11 cellular contexts compared by ENCODE assay signal in the genomic region with DNA sequence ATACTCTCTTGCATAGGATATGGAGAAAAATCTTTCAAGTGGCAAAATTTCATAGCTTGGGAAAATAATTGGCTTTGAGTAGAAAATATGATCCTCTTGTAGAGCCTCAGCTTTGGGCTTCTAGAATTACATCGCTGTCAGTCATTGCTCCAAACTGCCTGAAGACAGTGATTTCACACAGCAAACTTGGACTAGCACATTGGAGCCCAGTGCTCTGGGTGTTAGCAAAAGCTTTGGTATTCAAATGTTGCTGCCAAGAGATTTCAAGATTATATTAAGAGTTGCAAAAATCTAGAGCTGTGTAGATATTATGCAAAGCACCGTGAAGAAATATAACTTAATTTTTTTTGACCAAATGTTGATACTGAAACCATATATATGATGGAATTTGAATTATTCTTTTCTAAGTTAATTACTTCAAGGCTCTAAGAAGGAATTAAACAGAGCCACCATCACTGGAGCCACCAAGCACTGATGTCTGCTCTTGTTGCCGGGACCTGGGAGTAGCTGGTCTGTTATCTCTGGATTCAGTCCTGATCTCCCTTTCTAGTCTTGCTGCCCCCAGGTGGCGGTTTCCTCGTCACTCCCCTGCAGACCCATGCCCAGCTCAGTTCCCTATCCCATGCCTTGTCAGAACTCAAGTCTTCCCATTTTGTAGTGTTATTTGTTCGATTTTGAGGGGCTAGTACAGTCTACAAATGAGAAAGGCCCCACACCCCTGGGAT.
DNase-seq lines count a peak whose midpoint lies in the region; ATAC-seq and TF ChIP-seq lines count a peak whose summit lies in the region.
"Had no signal": no experiment of that assay in that cellular context is flagged by ENCODE, and none has a peak within 500 bp of the region (broad histone marks: within the 10 kb centered on the region; RNA-seq: fewer than 3 reads in every experiment).

No MANE protein-coding gene starts in this region.

- H3F3A ChIP-seq in neural progenitor cell (ENCODE audit: low read depth), result no peaks in the 10 kb centered on the region

- no peaks in the 10 kb centered on the region for H3K36me3 ChIP-seq in MG63
- peaks cover 8% of the 10 kb centered on the region for H3K36me3 ChIP-seq in neural progenitor cell
- H3K36me3 ChIP-seq: stomach had no signal

- H3K79me2 ChIP-seq in neural progenitor cell (ENCODE audit: low read depth), result no peaks in the 10 kb centered on the region

- H3K27ac ChIP-seq in neural progenitor cell, result no peak overlapping the region
- H3K27ac ChIP-seq: stomach had no signal

- no peaks in the 10 kb centered on the region for H3K27me3 Mint-ChIP-seq in neural progenitor cell (ENCODE audit: insufficient read depth, low read depth)
- H3K27me3 Mint-ChIP-seq: IgD-negative memory B cell, memory B cell had no signal

- no peak overlapping the region for H2AFZ ChIP-seq in neural progenitor cell (replicated peaks)

- no peaks in the 10 kb centered on the region for H4K20me1 ChIP-seq in neural progenitor cell (ENCODE audit: low read depth)

- H3K27me3 ChIP-seq in MG63 (no peaks in the 10 kb centered on the region), neural progenitor cell (no peaks in the 10 kb centered on the region)
- H3K27me3 ChIP-seq: stomach had no signal

- no peaks in the 10 kb centered on the region; the same call in 1 of the 2 replicates for H3K9me3 ChIP-seq in MG63
- peaks cover 13% of the 10 kb centered on the region for H3K9me3 ChIP-seq in neural progenitor cell (ENCODE audit: low read depth)

- H3K9ac ChIP-seq in neural progenitor cell, result no peak overlapping the region

- ATAC-seq in GM18867 (IDR thresholded peaks at IDR 0.05; ENCODE audit: unreplicated experiment) (no peak), HG03354 (IDR thresholded peaks at IDR 0.05; ENCODE audit: poor library complexity, severe bottlenecking, unreplicated experiment) (no peak)

- peaks cover 20% of the 10 kb centered on the region for H3K9me3 Mint-ChIP-seq in neural progenitor cell

- DNase-seq in GM04503 (ENCODE audit: low read depth), result peak; percentile 71
- peak; percentile 39 for DNase-seq in MG63
- DNase-seq in choroid plexus epithelial cell (ENCODE audit: low read depth), result peak; percentile 77
- DNase-seq in neural progenitor cell (ENCODE audit: low spot score), result peak; percentile 56
- no peak for DNase-seq in NK-92 treated with Interleukin-12 subunit alpha and Interleukin-12 subunit beta, amount 100 ng/mL, for 24 hours (lab: John Stamatoyannopoulos, UW)
- no peak for DNase-seq in activated CD8-positive, alpha-beta memory T cell treated with anti-CD3 and anti-CD28 coated beads, Interleukin-2, amount 50 U/mL, for 48 hours
- DNase-seq: stomach had no signal

- H3K4me3 Mint-ChIP-seq in neural progenitor cell, result no peak overlapping the region
- H3K4me3 Mint-ChIP-seq: IgD-negative memory B cell, memory B cell had no signal

- TF ChIP-seq CTCF in choroid plexus epithelial cell (conservative IDR thresholded peaks at IDR 0.05; ENCODE audit: low read depth, low read length) (peak; percentile 28), neural progenitor cell (IDR thresholded peaks at IDR 0.05) (peak; percentile 47)

- H3K36me3 Mint-ChIP-seq in neural progenitor cell, result peaks cover 5% of the 10 kb centered on the region
- H3K36me3 Mint-ChIP-seq: memory B cell had no signal

- H3K4me1 Mint-ChIP-seq in neural progenitor cell, result peaks cover 3% of the 10 kb centered on the region
- H3K4me1 Mint-ChIP-seq: memory B cell had no signal

- H3K4me1 ChIP-seq in neural progenitor cell, result no peaks in the 10 kb centered on the region
- H3K4me1 ChIP-seq: stomach had no signal

- no peak overlapping the region for H3K4me2 ChIP-seq in neural progenitor cell

- no peak overlapping the region for H3K27ac Mint-ChIP-seq in neural progenitor cell
- H3K27ac Mint-ChIP-seq: IgD-negative memory B cell, memory B cell had no signal

- no peak overlapping the region for H3K4me3 ChIP-seq in MG63
- no peak overlapping the region for H3K4me3 ChIP-seq in choroid plexus epithelial cell (ENCODE audit: low read depth, low read length)
- H3K4me3 ChIP-seq in neural progenitor cell, result no peak overlapping the region
- H3K4me3 ChIP-seq: stomach had no signal

Comparison
In these comparisons a context has a peak if more than half of its experiments do, and no peak if none do; other contexts are left out.
1. DNase-seq: peak in GM04503 (single experiment), MG63 (single experiment), choroid plexus epithelial cell (single experiment) and neural progenitor cell (single experiment); none in NK-92 treated with Interleukin-12 subunit alpha and Interleukin-12 subunit beta, amount 100 ng/mL, for 24 hours (single experiment) and activated CD8-positive, alpha-beta memory T cell treated with anti-CD3 and anti-CD28 coated beads, Interleukin-2, amount 50 U/mL, for 48 hours (single experiment).